In the genomic region with DNA sequence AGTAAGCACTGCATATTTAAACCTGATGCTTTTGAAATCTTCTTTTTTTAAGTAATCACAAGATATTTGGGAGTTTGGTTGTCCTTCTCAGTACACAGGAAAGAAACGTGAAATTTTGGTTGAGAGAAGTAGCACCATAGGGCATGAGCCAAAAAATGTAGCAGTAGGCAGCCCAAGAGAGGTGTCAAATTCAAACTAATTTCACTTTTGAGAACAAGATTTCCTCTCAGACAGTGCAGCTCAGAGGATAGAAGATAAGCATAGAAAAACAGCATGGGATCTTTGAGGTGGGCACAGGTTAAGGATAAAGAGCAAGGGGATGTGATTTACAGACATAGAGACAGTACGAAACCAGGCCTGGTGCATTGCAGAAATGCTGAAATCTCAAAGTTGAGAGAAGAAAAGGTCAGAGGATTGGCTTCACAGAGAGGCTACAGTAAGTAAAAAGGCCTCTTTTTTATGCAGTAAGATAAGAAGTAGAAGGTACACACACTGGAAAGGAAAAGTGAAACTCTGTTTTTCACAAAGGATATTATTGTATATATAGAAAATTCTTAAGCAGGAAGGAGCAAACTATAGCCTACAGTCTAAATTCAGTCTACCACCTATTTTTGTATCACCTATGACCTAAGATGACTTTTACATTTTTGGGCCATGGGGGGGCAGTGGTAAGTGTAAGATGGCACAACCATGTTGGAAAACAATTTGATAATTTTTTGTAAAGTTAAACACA, we compare ENCODE assay signal across 9 cellular contexts.
A peak's percentile ranks its signal among the peaks of the same experiment; 100 is the strongest.
DNase-seq lines count a peak whose midpoint lies in the region; ATAC-seq and TF ChIP-seq lines count a peak whose summit lies in the region.
"Had no signal": no experiment of that assay in that cellular context is flagged by ENCODE, and none has a peak within 500 bp of the region (broad histone marks: within the 10 kb centered on the region; RNA-seq: fewer than 3 reads in every experiment).

No MANE protein-coding gene starts in this region.

- POLR2A ChIA-PET in HEK293T (lab: Yijun Ruan, JAX), result no interaction called here

- no peaks in the 10 kb centered on the region for H3K27me3 Mint-ChIP-seq in activated naive CD4-positive, alpha-beta T cell treated with anti-CD3 and anti-CD28 coated beads, Interleukin-2, amount 10 ng/mL, durations not matched to agents 7 days and 5 days
- H3K27me3 Mint-ChIP-seq in nephron progenitor cell (ENCODE audit: low read depth, poor library complexity), result peaks cover 3% of the 10 kb centered on the region

- no peak overlapping the region for H3K4me3 Mint-ChIP-seq in activated naive CD4-positive, alpha-beta T cell treated with anti-CD3 and anti-CD28 coated beads, Interleukin-2, amount 10 ng/mL, durations not matched to agents 7 days and 5 days
- H3K4me3 Mint-ChIP-seq in nephron progenitor cell, result no peak overlapping the region

- H3K9me3 Mint-ChIP-seq in activated naive CD4-positive, alpha-beta T cell treated with anti-CD3 and anti-CD28 coated beads, Interleukin-2, amount 10 ng/mL, durations not matched to agents 7 days and 5 days, result no peaks in the 10 kb centered on the region
- no peaks in the 10 kb centered on the region for H3K9me3 Mint-ChIP-seq in nephron progenitor cell

- CTCF ChIA-PET in activated naive CD4-positive, alpha-beta T cell treated with anti-CD3 and anti-CD28 coated beads, Interleukin-2, amount 10 ng/mL, durations not matched to agents 7 days and 5 days (lab: Charles Lee), result no interaction called here
- CTCF ChIA-PET in HEK293T (lab: Yijun Ruan, JAX), result no interaction called here

- ATAC-seq in GM21786 (IDR thresholded peaks at IDR 0.05; ENCODE audit: unreplicated experiment) (peak; percentile 84), HG03571 (IDR thresholded peaks at IDR 0.05; ENCODE audit: unreplicated experiment) (peak; percentile 64)

- peaks cover 7% of the 10 kb centered on the region for H3K36me3 Mint-ChIP-seq in activated naive CD4-positive, alpha-beta T cell treated with anti-CD3 and anti-CD28 coated beads, Interleukin-2, amount 10 ng/mL, durations not matched to agents 7 days and 5 days
- peaks cover 54% of the 10 kb centered on the region for H3K36me3 Mint-ChIP-seq in nephron progenitor cell (ENCODE audit: low read depth)

- TF ChIP-seq CTCF in nephron progenitor cell (IDR thresholded peaks at IDR 0.05), result no peak

- peak; percentile 32 for DNase-seq in activated naive CD4-positive, alpha-beta T cell treated with anti-CD3 and anti-CD28 coated beads, Interleukin-2, amount 10 ng/mL, durations not matched to agents 7 days and 5 days
- no peak for DNase-seq in activated naive CD4-positive, alpha-beta T cell treated with Interleukin-2 at 50 U/mL for 16 hours
- DNase-seq in nephron progenitor cell (no peak), HEK293T (ENCODE audit: extremely low spot score) (no peak), NCI-H524 treated with DMSO at 0.1 percent for 48 hours (lab: John Stamatoyannopoulos, UW) (no peak), HPDE6-E6E7 (ENCODE audit: extremely low spot score) (no peak)
- DNase-seq: Kasumi-1 had no signal

- H3K4me1 Mint-ChIP-seq in activated naive CD4-positive, alpha-beta T cell treated with anti-CD3 and anti-CD28 coated beads, Interleukin-2, amount 10 ng/mL, durations not matched to agents 7 days and 5 days, result peaks cover 24% of the 10 kb centered on the region
- H3K4me1 Mint-ChIP-seq in nephron progenitor cell, result no peaks in the 10 kb centered on the region

- peak overlapping the region; percentile 94 for H3K27ac Mint-ChIP-seq in activated naive CD4-positive, alpha-beta T cell treated with anti-CD3 and anti-CD28 coated beads, Interleukin-2, amount 10 ng/mL, durations not matched to agents 7 days and 5 days
- peak overlapping the region; percentile 4 for H3K27ac Mint-ChIP-seq in nephron progenitor cell

TF ChIP-seq in HEK293T, 16 proteins besides CTCF, POLR2A, EP300 and RAD21:
- TF ChIP-seq CTBP1 (IDR thresholded peaks at IDR 0.05; ENCODE audit: borderline replicate concordance) (no peak), BHLHE40 (IDR thresholded peaks at IDR 0.05; ENCODE audit: borderline replicate concordance) (no peak), SP1 (IDR thresholded peaks at IDR 0.05) (no peak), FOXA1 (IDR thresholded peaks at IDR 0.05) (no peak), FOXK2 (IDR thresholded peaks at IDR 0.05) (no peak), SUZ12 (IDR thresholded peaks at IDR 0.05) (no peak), ZNF384 (IDR thresholded peaks at IDR 0.05) (no peak), L3MBTL2 (conservative IDR thresholded peaks at IDR 0.05) (no peak), ARNT (IDR thresholded peaks at IDR 0.05) (no peak), FOXM1 (IDR thresholded peaks at IDR 0.05; ENCODE audit: borderline replicate concordance) (no peak), ELF4 (IDR thresholded peaks at IDR 0.05) (no peak), TARDBP (IDR thresholded peaks at IDR 0.05) (no peak), LEF1 (IDR thresholded peaks at IDR 0.05; ENCODE audit: borderline replicate concordance) (no peak), NFRKB (IDR thresholded peaks at IDR 0.05) (no peak), HDGF (IDR thresholded peaks at IDR 0.05; ENCODE audit: borderline replicate concordance) (no peak)
- TF ChIP-seq, protein P1, sequence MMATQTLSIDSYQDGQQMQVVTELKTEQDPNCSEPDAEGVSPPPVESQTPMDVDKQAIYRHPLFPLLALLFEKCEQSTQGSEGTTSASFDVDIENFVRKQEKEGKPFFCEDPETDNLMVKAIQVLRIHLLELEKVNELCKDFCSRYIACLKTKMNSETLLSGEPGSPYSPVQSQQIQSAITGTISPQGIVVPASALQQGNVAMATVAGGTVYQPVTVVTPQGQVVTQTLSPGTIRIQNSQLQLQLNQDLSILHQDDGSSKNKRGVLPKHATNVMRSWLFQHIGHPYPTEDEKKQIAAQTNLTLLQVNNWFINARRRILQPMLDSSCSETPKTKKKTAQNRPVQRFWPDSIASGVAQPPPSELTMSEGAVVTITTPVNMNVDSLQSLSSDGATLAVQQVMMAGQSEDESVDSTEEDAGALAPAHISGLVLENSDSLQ (IDR thresholded peaks at IDR 0.05), result no peak
TF ChIP-seq in HEK293T: peak in this region for 0.
